In the genomic region with DNA sequence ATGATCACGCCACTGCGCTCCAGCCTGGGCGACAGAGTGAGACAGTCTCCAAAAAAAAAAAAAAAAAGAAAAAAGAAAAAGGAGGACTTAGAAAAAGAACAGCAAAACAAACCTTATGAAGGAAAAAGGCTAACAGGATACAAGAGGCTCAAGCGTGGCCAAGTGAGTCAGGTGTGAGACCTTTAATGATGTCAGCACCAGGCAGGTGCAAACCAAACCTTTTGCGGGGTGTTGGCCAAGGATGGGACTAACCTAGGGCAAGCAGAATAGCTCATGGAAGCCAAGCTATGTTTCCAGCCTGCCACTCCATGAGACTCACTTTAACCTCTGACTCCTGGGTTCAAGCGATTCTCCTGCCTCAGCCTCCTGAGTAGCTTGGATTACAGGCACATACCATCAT, we compare ENCODE assay signal across 18 cellular contexts. TPM values are rescaled to one million over a fixed set of nuclear protein-coding genes. Genes with fewer than 3 reads are reported as not detected.
DNase-seq lines count a peak whose midpoint lies in the region; ATAC-seq, FAIRE-seq and TF ChIP-seq lines count a peak whose summit lies in the region.
"Had no signal": no experiment of that assay in that cellular context is flagged by ENCODE, and none has a peak within 500 bp of the region (broad histone marks: within the 10 kb centered on the region; RNA-seq: fewer than 3 reads in every experiment).

No MANE protein-coding gene starts in this region.

- no peak overlapping the region for H3K4ac ChIP-seq in H1 (replicated peaks; ENCODE audit: insufficient read length, low read depth, low read length)

- 0 out of 2 replicates have a peak overlapping the region, but pooled peaks have one; percentile 46 for H2BK15ac ChIP-seq in H1 (ENCODE audit: low read length)

- H3K27ac ChIP-seq in mammary epithelial cell (ENCODE audit: insufficient read depth, low read depth, low read length) (no peak overlapping the region), H1 (ENCODE audit: low read depth, low read length) (no peak overlapping the region)
- H3K27ac ChIP-seq: 22Rv1, BLaER1, HL-60 had no signal

- intact Hi-C loops in mammary epithelial cell (cut with micrococcal nuclease): no loop called here
- intact Hi-C loops in MCF 10A (cut with micrococcal nuclease): no loop called here
- intact Hi-C loops in activated T-helper 2 cell treated with anti-CD3 and anti-CD28 coated beads, Interferon-gamma antibody, Interleukin-2, Interleukin-4, amounts not matched to agents 10 μg/mL and 5 μg/mL and 100 μg/mL, durations not matched to agents 14 hours and 24 hours and 36 hours (cut with micrococcal nuclease): no loop called here

- H3K9me3 Mint-ChIP-seq in MCF 10A (ENCODE audit: unreplicated experiment): no peaks in the 10 kb centered on the region
- no peaks in the 10 kb centered on the region for H3K9me3 Mint-ChIP-seq in stimulated activated naive B cell treated with anti-CD40 and anti-IgM and Interleukin-4, amounts not matched to agents 10 μg/mL and 1 μg/mL and 100 μg/mL, for 72 hours
- no peaks in the 10 kb centered on the region for H3K9me3 Mint-ChIP-seq in activated T-helper 2 cell treated with anti-CD3 and anti-CD28 coated beads, Interferon-gamma antibody, Interleukin-2, Interleukin-4, amounts not matched to agents 10 μg/mL and 5 μg/mL and 100 μg/mL, durations not matched to agents 14 hours and 24 hours and 36 hours
- H3K9me3 Mint-ChIP-seq: CD8-positive, alpha-beta memory T cell had no signal

- no peak overlapping the region for H2BK20ac ChIP-seq in H1 (ENCODE audit: low read length)

- no peak for TF ChIP-seq POLR2A in H1 (IDR thresholded peaks at IDR 0.05; ENCODE audit: control extremely low read depth in 1 of 2, low read depth in 2 of 2, low read length in 2 of 2)

- no peaks in the 10 kb centered on the region for H3K36me3 ChIP-seq in mammary epithelial cell (ENCODE audit: insufficient read depth, low read length)
- no peaks in the 10 kb centered on the region for H3K36me3 ChIP-seq in H1 (ENCODE audit: control insufficient read depth in 2 of 4, insufficient read depth in 4 of 4, low read length in 3 of 4)

- no peak overlapping the region for H3K56ac ChIP-seq in H1 (replicated peaks; ENCODE audit: insufficient read length, low read depth, low read length)

- H2BK12ac ChIP-seq in H1 (ENCODE audit: low read depth, low read length): no peak overlapping the region

- H3K23me2 ChIP-seq in H1 (ENCODE audit: low read depth, low read length): peaks cover 2% of the 10 kb centered on the region; the same call in 1 of the 2 replicates

- H3K4me3 ChIP-seq in mammary epithelial cell (replicated peaks in 1 of 3; ENCODE audit: insufficient read depth in 1 of 3, low read depth in 2 of 3, low read length in 3 of 3) (no peak overlapping the region), H1 (ENCODE audit: extremely low read depth in 1 of 4, insufficient read depth in 2 of 4, low read depth in 3 of 4, low read length in 4 of 4) (no peak overlapping the region)
- H3K4me3 ChIP-seq: BLaER1, GM12878 had no signal

- H3K79me2 ChIP-seq in mammary epithelial cell (ENCODE audit: insufficient read depth, low read length) (no peaks in the 10 kb centered on the region), H1 (ENCODE audit: control insufficient read depth in 1 of 2, insufficient read depth in 2 of 2, low read length in 2 of 2) (no peaks in the 10 kb centered on the region)

- DNase-seq in NCI-H2029 (lab: John Stamatoyannopoulos, UW) (peak; percentile 24), NCI-H2029 treated with DMSO at 0.1 percent for 48 hours (lab: John Stamatoyannopoulos, UW) (no peak), mammary epithelial cell (peak; percentile 25), MCF 10A (ENCODE audit: unreplicated experiment) (no peak), H1 (ENCODE audit: low read depth in 1 of 2, low spot score in 2 of 2) (no peak)
- DNase-seq in stimulated activated naive B cell treated with anti-CD40 and anti-IgM and Interleukin-4, amounts not matched to agents 10 μg/mL and 1 μg/mL and 100 μg/mL, for 72 hours: no peak
- no peak for DNase-seq in activated T-helper 2 cell treated with anti-CD3 and anti-CD28 coated beads, Interferon-gamma antibody, Interleukin-2, Interleukin-4, amounts not matched to agents 10 μg/mL and 5 μg/mL and 100 μg/mL, durations not matched to agents 14 hours and 24 hours and 36 hours (ENCODE audit: low spot score)
- DNase-seq: AML-193; CD8-positive, alpha-beta memory T cell; DMS79 had no signal

- no peak overlapping the region for H3K27ac Mint-ChIP-seq in MCF 10A (ENCODE audit: low read depth, unreplicated experiment)
- H3K27ac Mint-ChIP-seq in stimulated activated naive B cell treated with anti-CD40 and anti-IgM and Interleukin-4, amounts not matched to agents 10 μg/mL and 1 μg/mL and 100 μg/mL, for 72 hours: peak overlapping the region; percentile 27
- H3K27ac Mint-ChIP-seq in activated T-helper 2 cell treated with anti-CD3 and anti-CD28 coated beads, Interferon-gamma antibody, Interleukin-2, Interleukin-4, amounts not matched to agents 10 μg/mL and 5 μg/mL and 100 μg/mL, durations not matched to agents 14 hours and 24 hours and 36 hours: no peak overlapping the region
- H3K27ac Mint-ChIP-seq: CD8-positive, alpha-beta memory T cell had no signal

- 80% methylated on average over 2 of the region's 6 CpGs for WGBS in mammary epithelial cell (ENCODE audit: low coverage, missing lambda C conversion rate)
- WGBS in H1 (ENCODE audit: extremely low coverage in 1 of 2, insufficient coverage in 1 of 2, insufficient read length in 1 of 2, insufficient replicate concordance in 2 of 2, low coverage in 1 of 2, low lambda C conversion rate in 2 of 2, missing lambda C conversion rate in 1 of 2), 2 experiments: 93% methylated on average over 6 of the region's 6 CpGs; no CpG with 5 or more reads in 1 of the 2 experiments

- H3K9me3 ChIP-seq in mammary epithelial cell (replicated peaks; ENCODE audit: insufficient read depth, low read length) (no peaks in the 10 kb centered on the region), H1 (ENCODE audit: insufficient read depth in 2 of 2, low read depth in 1 of 2, low read length in 1 of 2) (0 out of 4 replicates have a peak, but pooled peaks cover 0 to under 1% of the 10 kb centered on the region in 2 experiments)

- no peak overlapping the region for H3K4me3 Mint-ChIP-seq in MCF 10A (ENCODE audit: unreplicated experiment)
- H3K4me3 Mint-ChIP-seq in stimulated activated naive B cell treated with anti-CD40 and anti-IgM and Interleukin-4, amounts not matched to agents 10 μg/mL and 1 μg/mL and 100 μg/mL, for 72 hours: no peak overlapping the region
- H3K4me3 Mint-ChIP-seq in activated T-helper 2 cell treated with anti-CD3 and anti-CD28 coated beads, Interferon-gamma antibody, Interleukin-2, Interleukin-4, amounts not matched to agents 10 μg/mL and 5 μg/mL and 100 μg/mL, durations not matched to agents 14 hours and 24 hours and 36 hours (ENCODE audit: low read depth): no peak overlapping the region
- H3K4me3 Mint-ChIP-seq: CD8-positive, alpha-beta memory T cell had no signal

- dilution Hi-C loops in mammary epithelial cell (cut with HindIII; ENCODE audit: low sequenced_read_pairs): no loop called here

- H2BK5ac ChIP-seq in H1 (ENCODE audit: low read depth, low read length): no peak overlapping the region

- TF ChIP-seq CTCF in mammary epithelial cell (conservative IDR thresholded peaks at IDR 0.05 in 1 of 2, IDR thresholded peaks at IDR 0.05 in 1 of 2; ENCODE audit: extremely low read depth in 1 of 2, insufficient read depth in 1 of 2, low read depth in 1 of 2, low read length in 2 of 2): no peak
- TF ChIP-seq CTCF in MCF 10A (IDR thresholded peaks at IDR 0.05; ENCODE audit: unreplicated experiment): no peak
- TF ChIP-seq CTCF in H1 (IDR thresholded peaks at IDR 0.05; ENCODE audit: control extremely low read depth in 1 of 3, insufficient read depth in 1 of 3, low read depth in 1 of 3, low read length in 3 of 3): no peak

- no peaks in the 10 kb centered on the region for H3K4me1 ChIP-seq in mammary epithelial cell (ENCODE audit: insufficient read depth, low read length)
- H3K4me1 ChIP-seq in H1 (replicated peaks in 1 of 4; ENCODE audit: control insufficient read depth in 3 of 4, insufficient read depth in 4 of 4, low read length in 3 of 4): peaks cover 0 to 1% (median 0%) of the 10 kb centered on the region in 4 experiments; a peak in 1 of 7 replicates

- H3K79me1 ChIP-seq in H1 (ENCODE audit: low read depth, low read length): no peaks in the 10 kb centered on the region

- no peak overlapping the region for H3K9ac ChIP-seq in mammary epithelial cell (ENCODE audit: insufficient read depth, low read length)
- H3K9ac ChIP-seq in H1 (replicated peaks in 1 of 4; ENCODE audit: extremely low read depth in 1 of 4, low read depth in 3 of 4, low read length in 3 of 4): no peak overlapping the region
- H3K9ac ChIP-seq: BLaER1 had no signal

- H2AFZ ChIP-seq in mammary epithelial cell (ENCODE audit: low read depth, low read length) (no peak overlapping the region), H1 (ENCODE audit: low read length) (no peak overlapping the region)

- no peak overlapping the region for H2AK5ac ChIP-seq in H1 (ENCODE audit: low read depth, low read length)

- H3K14ac ChIP-seq in H1 (ENCODE audit: insufficient read length): no peak overlapping the region

- no peak overlapping the region for H2BK120ac ChIP-seq in H1 (replicated peaks; ENCODE audit: low read depth, low read length)

- H3K27me3 Mint-ChIP-seq in MCF 10A (ENCODE audit: insufficient read depth, unreplicated experiment): no peaks in the 10 kb centered on the region
- no peaks in the 10 kb centered on the region for H3K27me3 Mint-ChIP-seq in stimulated activated naive B cell treated with anti-CD40 and anti-IgM and Interleukin-4, amounts not matched to agents 10 μg/mL and 1 μg/mL and 100 μg/mL, for 72 hours
- no peaks in the 10 kb centered on the region for H3K27me3 Mint-ChIP-seq in activated T-helper 2 cell treated with anti-CD3 and anti-CD28 coated beads, Interferon-gamma antibody, Interleukin-2, Interleukin-4, amounts not matched to agents 10 μg/mL and 5 μg/mL and 100 μg/mL, durations not matched to agents 14 hours and 24 hours and 36 hours (ENCODE audit: low read depth)
- H3K27me3 Mint-ChIP-seq: CD8-positive, alpha-beta memory T cell had no signal

- no peak for ATAC-seq in stimulated activated naive B cell treated with anti-CD40 and anti-IgM and Interleukin-4, amounts not matched to agents 10 μg/mL and 1 μg/mL and 100 μg/mL, for 72 hours (replicated peaks)
- ATAC-seq in GM18909 (IDR thresholded peaks at IDR 0.05; ENCODE audit: poor library complexity, unreplicated experiment): no peak
- ATAC-seq: GM12878, HCT116 had no signal

- no TSS peak for BruUV-seq in mammary epithelial cell (replicated peaks; lab: Mats Ljungman, UMichigan)
- no TSS peak for BruUV-seq in MCF 10A (replicated peaks; lab: Mats Ljungman, UMichigan)

- no peak overlapping the region for H3K23ac ChIP-seq in H1 (ENCODE audit: insufficient read length)

- no peak for TF ChIP-seq EP300 in H1 (IDR thresholded peaks at IDR 0.05; ENCODE audit: borderline replicate concordance in 1 of 2, low read depth in 2 of 2, low read length in 2 of 2)

- H3K27me3 ChIP-seq in mammary epithelial cell (ENCODE audit: insufficient read depth, low read length): no peaks in the 10 kb centered on the region
- H3K27me3 ChIP-seq in H1 (replicated peaks in 1 of 4; ENCODE audit: control insufficient read depth in 3 of 4, extremely low read depth in 1 of 4, insufficient read depth in 3 of 4, low read length in 3 of 4): no peaks in the 10 kb centered on the region; a peak in 2 of 7 replicates
- H3K27me3 ChIP-seq: BLaER1 had no signal

- no peak overlapping the region for H3K4me2 ChIP-seq in mammary epithelial cell (ENCODE audit: insufficient read depth, low read depth, low read length)
- no peak overlapping the region for H3K4me2 ChIP-seq in H1 (ENCODE audit: insufficient read depth in 1 of 2, low read depth in 2 of 2, low read length in 2 of 2)
- H3K4me2 ChIP-seq: BLaER1 had no signal

- H3K4me1 Mint-ChIP-seq in MCF 10A (ENCODE audit: insufficient read depth, unreplicated experiment): peaks cover 4% of the 10 kb centered on the region
- peaks cover 3 to 9% of the 10 kb centered on the region in 2 donors for H3K4me1 Mint-ChIP-seq in stimulated activated naive B cell treated with anti-CD40 and anti-IgM and Interleukin-4, amounts not matched to agents 10 μg/mL and 1 μg/mL and 100 μg/mL, for 72 hours
- peaks cover 5% of the 10 kb centered on the region for H3K4me1 Mint-ChIP-seq in activated T-helper 2 cell treated with anti-CD3 and anti-CD28 coated beads, Interferon-gamma antibody, Interleukin-2, Interleukin-4, amounts not matched to agents 10 μg/mL and 5 μg/mL and 100 μg/mL, durations not matched to agents 14 hours and 24 hours and 36 hours (ENCODE audit: low read depth)

- H4K8ac ChIP-seq in H1 (ENCODE audit: extremely low read depth, insufficient read depth, low read length): no peak overlapping the region

- H4K91ac ChIP-seq in H1 (replicated peaks; ENCODE audit: insufficient read length, low read length): no peak overlapping the region

- no peak overlapping the region for H3K18ac ChIP-seq in H1 (ENCODE audit: extremely low read depth, low read length)

- H4K5ac ChIP-seq in H1 (ENCODE audit: insufficient read length, low read depth, low read length): no peak overlapping the region

- CTCF ChIA-PET in mammary epithelial cell (lab: Charles Lee; ENCODE audit: low non-redundant PET) (no interaction called here), MCF 10A (lab: Yijun Ruan, JAX) (interaction anchor here (0.6 to 1.8 kb wide), 3 partner anchors 11 to 554 kb away, joined by 3 to 12 read pairs (median 3); no protein-coding TSS in a partner anchor), H1 (lab: Charles Lee; ENCODE audit: partially characterized antibody) (interaction anchor here (0.5 to 2.0 kb wide), 4 partner anchors 10 to 1123 kb away, joined by 3 to 10 read pairs (median 4); no protein-coding TSS in a partner anchor)

- no peak for TF ChIP-seq RAD21 in H1 (IDR thresholded peaks at IDR 0.05 in 1 of 2, conservative IDR thresholded peaks at IDR 0.05 in 1 of 2; ENCODE audit: low read depth in 2 of 2, low read length in 2 of 2)

- POLR2A ChIA-PET in MCF 10A (lab: Yijun Ruan, JAX) (interaction anchor here (1.1 to 1.2 kb wide), 2 partner anchors 10 to 381 kb away, joined by 3 read pairs; no protein-coding TSS in a partner anchor), H1 (lab: Charles Lee; ENCODE audit: partially characterized antibody) (no interaction called here)

- H4K20me1 ChIP-seq in mammary epithelial cell (ENCODE audit: insufficient read depth, low read length): no peaks in the 10 kb centered on the region
- H4K20me1 ChIP-seq in H1 (replicated peaks in 1 of 2; ENCODE audit: control insufficient read depth in 1 of 2, insufficient read depth in 2 of 2, low read length in 2 of 2): peaks cover 0 to 2% of the 10 kb centered on the region in 2 experiments
- H4K20me1 ChIP-seq: BLaER1 had no signal

- FAIRE-seq in H1 (lab: Jason Lieb, UNC): no peak
- FAIRE-seq: GM12878, GM19239, H54 had no signal

- in situ Hi-C loops in mammary epithelial cell (cut with MboI; ENCODE audit: low sequenced_read_pairs in 2 of 2): loop anchor here in 1 of 2 donors (25.0 kb wide), 2 partner anchors 1782 to 1907 kb away; no protein-coding TSS in a partner anchor

- H3K36me3 Mint-ChIP-seq in MCF 10A (ENCODE audit: insufficient read depth, unreplicated experiment): no peaks in the 10 kb centered on the region
- peaks cover 0 to 3% of the 10 kb centered on the region in 2 donors for H3K36me3 Mint-ChIP-seq in stimulated activated naive B cell treated with anti-CD40 and anti-IgM and Interleukin-4, amounts not matched to agents 10 μg/mL and 1 μg/mL and 100 μg/mL, for 72 hours
- H3K36me3 Mint-ChIP-seq in activated T-helper 2 cell treated with anti-CD3 and anti-CD28 coated beads, Interferon-gamma antibody, Interleukin-2, Interleukin-4, amounts not matched to agents 10 μg/mL and 5 μg/mL and 100 μg/mL, durations not matched to agents 14 hours and 24 hours and 36 hours (ENCODE audit: low read depth): no peaks in the 10 kb centered on the region
- H3K36me3 Mint-ChIP-seq: CD8-positive, alpha-beta memory T cell had no signal

RNA-seq across cellular contexts. Expression of a gene that starts 11.3 kb away (rescaled TPM):
- total RNA-seq in mammary epithelial cell: 10 to 100 TPM; 26.2 to 46.0 TPM
- 67.7 TPM for polyA plus RNA-seq in mammary epithelial cell
- polyA minus RNA-seq in mammary epithelial cell: 60.6 TPM
- 36.2 and 38.6 TPM in 2 replicates for total RNA-seq in MCF 10A (2022)
- 95.6 and 96.5 TPM in 2 replicates for total RNA-seq in H1 (2021; fragmentation: NEBNext Ultra II Directional; extraction: Animal tissue kit (Norgen Biotek cat#: 25700))
- 109 and 121 TPM in 2 replicates for polyA plus RNA-seq in H1 (2011; rRNA removed)
- polyA plus RNA-seq in H1 (2011; cell fraction: cytosol; rRNA removed): 92.3 TPM
- 152 TPM for polyA plus RNA-seq in H1 (2011; cell fraction: nucleus; rRNA removed)
- polyA plus RNA-seq in H1 (2012, experiment 1 of 2): 61.6 to 94.7 TPM (median 83.3 TPM) in 4 replicates
- 78.3 TPM for polyA plus RNA-seq in H1 (2012, experiment 2 of 2)
- polyA plus RNA-seq in H1 (2013, experiment 1 of 2): 62.9 TPM
- polyA plus RNA-seq in H1 (2013, experiment 2 of 2): 65.3 TPM
- polyA minus RNA-seq in H1 (2011; rRNA and poly(A)+ RNA removed): 176 and 215 TPM in 2 replicates
- 71.7 TPM for polyA minus RNA-seq in H1 (2011; cell fraction: cytosol; rRNA and poly(A)+ RNA removed)
- 67.7 TPM for polyA minus RNA-seq in H1 (2011; cell fraction: nucleus; rRNA and poly(A)+ RNA removed)
- 40.9 and 41.4 TPM in 2 replicates for total RNA-seq in activated T-helper 2 cell treated with anti-CD3 and anti-CD28 coated beads, Interferon-gamma antibody, Interleukin-2, Interleukin-4, amounts not matched to agents 10 μg/mL and 5 μg/mL and 100 μg/mL, durations not matched to agents 14 hours and 24 hours and 36 hours

Comparison
In these comparisons a context has a peak if more than half of its experiments do, and no peak if none do; other contexts are left out.
1. DNase-seq: peak in NCI-H2029 (single experiment) and mammary epithelial cell (single experiment); none in NCI-H2029 treated with DMSO at 0.1 percent for 48 hours (single experiment), MCF 10A (single experiment), H1 (0 of 2), stimulated activated naive B cell treated with anti-CD40 and anti-IgM and Interleukin-4, amounts not matched to agents 10 μg/mL and 1 μg/mL and 100 μg/mL, for 72 hours (single experiment) and activated T-helper 2 cell treated with anti-CD3 and anti-CD28 coated beads, Interferon-gamma antibody, Interleukin-2, Interleukin-4, amounts not matched to agents 10 μg/mL and 5 μg/mL and 100 μg/mL, durations not matched to agents 14 hours and 24 hours and 36 hours (single experiment).